ENCODE assay signal across 28 cellular contexts in genomic region chr5:127298623-127299022, GRCh38. TPM values are rescaled to one million over a fixed set of nuclear protein-coding genes. Genes with fewer than 3 reads are reported as not detected.
A peak's percentile ranks its signal among the peaks of the same experiment; 100 is the strongest.
DNase-seq lines count a peak whose midpoint lies in the region; ATAC-seq, FAIRE-seq and TF ChIP-seq lines count a peak whose summit lies in the region.
"Had no signal": no experiment of that assay in that cellular context is flagged by ENCODE, and none has a peak within 500 bp of the region (broad histone marks: within the 10 kb centered on the region; RNA-seq: fewer than 3 reads in every experiment).

No MANE protein-coding gene starts in this region.

- H3K27ac ChIP-seq in neural progenitor cell (no peak overlapping the region), temporal lobe (ENCODE audit: low read depth, low read length) (peak overlapping the region; percentile 100)
- H3K27ac ChIP-seq: BLaER1, body of pancreas, epithelial cell of prostate, heart right ventricle, KMS-11, neutrophil, stomach, upper lobe of left lung had no signal

- H3K27me3 Mint-ChIP-seq in WTC11 (ENCODE audit: low read depth) (no peaks in the 10 kb centered on the region), neural progenitor cell (ENCODE audit: insufficient read depth, low read depth) (peaks cover 5% of the 10 kb centered on the region), glutamatergic neuron (ENCODE audit: unreplicated experiment) (peaks cover 3% of the 10 kb centered on the region)

- CTCF ChIA-PET in WTC11 (lab: Charles Lee): interaction anchor here (1.1 to 3.5 kb wide), 3 partner anchors 69 to 194 kb away, joined by 3 to 25 read pairs (median 15); no protein-coding TSS in a partner anchor

- no peak overlapping the region for H3K4me3 ChIP-seq in neural progenitor cell
- H3K4me3 ChIP-seq: BLaER1, body of pancreas, heart right ventricle, skin epidermis, stomach, upper lobe of left lung had no signal

- ATAC-seq in WTC11 (no peak), HG03342 (IDR thresholded peaks at IDR 0.05; ENCODE audit: unreplicated experiment) (no peak)
- ATAC-seq: body of pancreas, heart right ventricle had no signal

- no peak for TF ChIP-seq CTCF in WTC11 (IDR thresholded peaks at IDR 0.05)
- TF ChIP-seq CTCF in neural progenitor cell (IDR thresholded peaks at IDR 0.05): no peak
- no peak for TF ChIP-seq CTCF in glutamatergic neuron (IDR thresholded peaks at IDR 0.05; ENCODE audit: partially characterized antibody, unreplicated experiment)

- H3K36me3 Mint-ChIP-seq in WTC11 (no peaks in the 10 kb centered on the region), neural progenitor cell (peaks cover 2% of the 10 kb centered on the region), glutamatergic neuron (ENCODE audit: unreplicated experiment) (no peaks in the 10 kb centered on the region)

- no peak overlapping the region for H2AFZ ChIP-seq in neural progenitor cell (replicated peaks)

- H3K36me3 ChIP-seq in neural progenitor cell: no peaks in the 10 kb centered on the region
- H3K36me3 ChIP-seq: BLaER1, heart right ventricle, neutrophil, stomach, upper lobe of left lung had no signal

- H3K9ac ChIP-seq in neural progenitor cell: no peak overlapping the region
- H3K9ac ChIP-seq: BLaER1, KMS-11, SK-N-SH had no signal

- no peaks in the 10 kb centered on the region for H3K9me3 ChIP-seq in neural progenitor cell (ENCODE audit: low read depth)
- H3K9me3 ChIP-seq: BLaER1, body of pancreas, Caco-2, heart right ventricle, neutrophil, SK-N-SH, stomach, upper lobe of left lung had no signal

- no peaks in the 10 kb centered on the region for H3K27me3 ChIP-seq in neural progenitor cell
- H3K27me3 ChIP-seq: BLaER1, body of pancreas, upper lobe of left lung had no signal

- peaks cover 58% of the 10 kb centered on the region for H3K4me1 Mint-ChIP-seq in WTC11
- peaks cover 42% of the 10 kb centered on the region for H3K4me1 Mint-ChIP-seq in neural progenitor cell
- no peaks in the 10 kb centered on the region for H3K4me1 Mint-ChIP-seq in glutamatergic neuron (ENCODE audit: low read depth, unreplicated experiment)

- POLR2A ChIA-PET in WTC11 (lab: Charles Lee): no interaction called here

- H3F3A ChIP-seq in neural progenitor cell (ENCODE audit: low read depth): peaks cover 25% of the 10 kb centered on the region

- FAIRE-seq in frontal cortex (lab: Jason Lieb, UNC): peak; percentile 71

- H3K79me2 ChIP-seq in neural progenitor cell (ENCODE audit: low read depth): no peaks in the 10 kb centered on the region

- peak overlapping the region; percentile 42; the same call in 1 of the 2 replicates for H3K27ac Mint-ChIP-seq in WTC11
- peak overlapping the region; percentile 74 for H3K27ac Mint-ChIP-seq in neural progenitor cell
- no peak overlapping the region for H3K27ac Mint-ChIP-seq in glutamatergic neuron (ENCODE audit: unreplicated experiment)
- H3K27ac Mint-ChIP-seq: T-helper 1 cell treated with Interleukin-12 subunit alpha and Interleukin-12 subunit beta and Interleukin-4 antibody, amounts not matched to agents 30 μg/mL and 1 μg/mL, for 36 hours had no signal

- DNase-seq in WTC11 (ENCODE audit: low spot score): no peak
- no peak for DNase-seq in frontal cortex (ENCODE audit: low spot score in 2 of 2)
- peak; percentile 37 for DNase-seq in neural progenitor cell (ENCODE audit: low spot score)
- DNase-seq in NCI-H2081 treated with DMSO at 0.1 percent for 48 hours (lab: John Stamatoyannopoulos, UW): no peak
- no peak for DNase-seq in glutamatergic neuron
- DNase-seq: activated CD8-positive, alpha-beta memory T cell treated with anti-CD3 and anti-CD28 coated beads for 24 hours; activated effector memory CD4-positive, alpha-beta T cell treated with Interleukin-2 at 50 U/mL for 16 hours; body of pancreas; Caco-2; DMS79; effector CD4-positive, alpha-beta T cell; GF-D8; heart right ventricle; mesenchymal stem cell; MM.1S; NCI-H1417 treated with DMSO at 0.1 percent for 48 hours; NCI-H446; SK-N-SH; stomach; upper lobe of left lung had no signal

- H3K9me3 Mint-ChIP-seq in WTC11: no peaks in the 10 kb centered on the region
- no peaks in the 10 kb centered on the region for H3K9me3 Mint-ChIP-seq in neural progenitor cell
- H3K9me3 Mint-ChIP-seq in glutamatergic neuron (ENCODE audit: unreplicated experiment): no peaks in the 10 kb centered on the region
- H3K9me3 Mint-ChIP-seq: T-helper 1 cell treated with Interleukin-12 subunit alpha and Interleukin-12 subunit beta and Interleukin-4 antibody, amounts not matched to agents 30 μg/mL and 1 μg/mL, for 36 hours had no signal

- H3K4me3 Mint-ChIP-seq in WTC11 (no peak overlapping the region), neural progenitor cell (peak overlapping the region; percentile 42), glutamatergic neuron (ENCODE audit: unreplicated experiment) (no peak overlapping the region)
- H3K4me3 Mint-ChIP-seq: T-helper 1 cell treated with Interleukin-12 subunit alpha and Interleukin-12 subunit beta and Interleukin-4 antibody, amounts not matched to agents 30 μg/mL and 1 μg/mL, for 36 hours had no signal

- H3K4me2 ChIP-seq in neural progenitor cell: peak overlapping the region; percentile 20
- H3K4me2 ChIP-seq: BLaER1, KMS-11, SK-N-SH had no signal

- H4K20me1 ChIP-seq in neural progenitor cell (ENCODE audit: low read depth): no peaks in the 10 kb centered on the region
- H4K20me1 ChIP-seq: BLaER1 had no signal

- peaks cover 22% of the 10 kb centered on the region for H3K4me1 ChIP-seq in neural progenitor cell
- H3K4me1 ChIP-seq: BLaER1, body of pancreas, Caco-2, heart right ventricle, stomach, upper lobe of left lung had no signal

TF ChIP-seq in WTC11, 78 proteins besides CTCF, POLR2A, EP300 and RAD21 (continues in another document):
- TF ChIP-seq MAX (CRISPR knock-in tag; IDR thresholded peaks at IDR 0.05) (no peak), ETV6 (CRISPR knock-in tag; IDR thresholded peaks at IDR 0.05) (no peak), ERG (CRISPR knock-in tag; IDR thresholded peaks at IDR 0.05) (no peak), ZNF425 (CRISPR knock-in tag; conservative IDR thresholded peaks at IDR 0.05) (no peak), ZBTB43 (CRISPR knock-in tag; IDR thresholded peaks at IDR 0.05) (no peak)

RNA-seq across cellular contexts. Expression of gene MEGF10, which starts 8.0 kb away (rescaled TPM):
- total RNA-seq in WTC11 (2021) (17.9 to 24.5 TPM (median 20.8 TPM) in 3 replicates), frontal cortex (33.0 TPM), neural progenitor cell (ENCODE audit: low replicate concordance) (1.3 and 2.2 TPM in 2 replicates), temporal lobe (19.7 TPM), glutamatergic neuron (ENCODE audit: unreplicated experiment) (0.69 TPM)
- total RNA-seq: Caco-2 had no signal
